Comparison of ENCODE assay signal across 9 cellular contexts in genomic region chr3:8938021-8938420, GRCh38. TPM values are rescaled to one million over a fixed set of nuclear protein-coding genes. Genes with fewer than 3 reads are reported as not detected.
DNase-seq lines count a peak whose midpoint lies in the region; ATAC-seq, FAIRE-seq and TF ChIP-seq lines count a peak whose summit lies in the region.
"Had no signal": no experiment of that assay in that cellular context is flagged by ENCODE, and none has a peak within 500 bp of the region (broad histone marks: within the 10 kb centered on the region; RNA-seq: fewer than 3 reads in every experiment).

No MANE protein-coding gene starts in this region.

- TF ChIP-seq CTCF in A549 (IDR thresholded peaks at IDR 0.05) = peak; percentile 56
- TF ChIP-seq CTCF in epithelial cell of proximal tubule (conservative IDR thresholded peaks at IDR 0.05; ENCODE audit: low read depth, low read length) = peak; percentile 46

- H3K4me3 ChIP-seq in A549 (no peak overlapping the region), epithelial cell of proximal tubule (ENCODE audit: low read depth, low read length) (no peak overlapping the region)
- H3K4me3 ChIP-seq: coronary artery had no signal

- CTCF ChIA-PET in A549 (lab: Yijun Ruan, JAX) = interaction anchor here (0.8 to 3.6 kb wide), 11 partner anchors 10 to 364 kb away, joined by 3 to 31 read pairs (median 5); partner anchors contain the start of gene OXTR

- peak overlapping the region; percentile 77 to 91 for H3K27ac ChIP-seq in A549
- H3K27ac ChIP-seq: coronary artery had no signal

- peaks cover 31% of the 10 kb centered on the region for H3K4me1 ChIP-seq in A549

- ATAC-seq in A549 (peak; percentile 75 to 79), GM18502 (IDR thresholded peaks at IDR 0.05; ENCODE audit: poor library complexity, unreplicated experiment) (peak; percentile 63)
- ATAC-seq in stimulated activated naive CD8-positive, alpha-beta T cell treated with anti-CD3 and anti-CD28 coated beads, Interleukin-15, Interleukin-2, amounts not matched to agents 100 U/mL and 50 U/mL, for 24 hours = no peak

- peak; percentile 46 for FAIRE-seq in A549 (lab: Jason Lieb, UNC)

- POLR2A ChIA-PET in A549 (lab: Yijun Ruan, JAX) = no interaction called here

- no peak for TF ChIP-seq EP300 in A549 (IDR thresholded peaks at IDR 0.05)

- peak; percentile 36 to 47; a peak in 3 of 5 replicates for TF ChIP-seq RAD21 in A549 (conservative IDR thresholded peaks at IDR 0.05 in 1 of 2, IDR thresholded peaks at IDR 0.05 in 1 of 2)

- peak overlapping the region; percentile 65 for H3K4me2 ChIP-seq in A549

- intact Hi-C loops in posterior cingulate gyrus (cut with DNase I) = no loop called here

- no peak for TF ChIP-seq POLR2A in A549 (IDR thresholded peaks at IDR 0.05; ENCODE audit: low read length)

- DNase-seq in A549 (ENCODE audit: low read depth in 1 of 2, low spot score in 1 of 2) = peak; percentile 21 to 53
- DNase-seq in NCI-H69 (lab: John Stamatoyannopoulos, UW) = peak; percentile 9
- no peak for DNase-seq in epithelial cell of proximal tubule (ENCODE audit: low read depth)
- DNase-seq in NCI-H2029 treated with DMSO at 0.1 percent for 48 hours (lab: John Stamatoyannopoulos, UW) = no peak
- no peak for DNase-seq in stimulated activated naive CD8-positive, alpha-beta T cell treated with anti-CD3 and anti-CD28 coated beads, Interleukin-15, Interleukin-2, amounts not matched to agents 100 U/mL and 50 U/mL, for 24 hours
- DNase-seq in NCI-H526 treated with DMSO at 0.1 percent for 48 hours (lab: John Stamatoyannopoulos, UW) = no peak
- no peak for DNase-seq in posterior cingulate gyrus

- H3K9me3 ChIP-seq in A549 = peaks cover 10% of the 10 kb centered on the region

- WGBS in A549 (ENCODE audit: missing lambda C conversion rate) = 47% methylated on average over 1 of the region's 1 CpG

TF ChIP-seq in A549, 52 proteins besides CTCF, POLR2A, EP300 and RAD21:
- TF ChIP-seq GATA3 (IDR thresholded peaks at IDR 0.05; ENCODE audit: borderline replicate concordance) (no peak), SMC3 (IDR thresholded peaks at IDR 0.05) (peak; percentile 45; the same call in 2 of the 3 replicates)

RNA-seq across cellular contexts. Expression of gene RAD18, which starts 25.3 kb away (rescaled TPM):
- polyA plus RNA-seq in A549 (2011; rRNA removed) = 16.3 and 23.2 TPM in 2 replicates
- polyA plus RNA-seq in A549 (2012; cell fraction: cytosol; rRNA removed) = 7.7 and 7.9 TPM in 2 replicates
- 11.2 and 16.8 TPM in 2 replicates for polyA plus RNA-seq in A549 (2012; cell fraction: nucleus; rRNA removed)
- polyA plus RNA-seq in A549 (2017; fragmentation: RNase III; extraction: RNeasy Plus Mini Kit Qiagen cat#74134 plus additional on column Dnase treatment) = 11.6 to 12.9 TPM (median 11.8 TPM) in 3 replicates
- polyA minus RNA-seq in A549 (2011; rRNA and poly(A)+ RNA removed) = 11.5 and 14.1 TPM in 2 replicates
- total RNA-seq in epithelial cell of proximal tubule = 10.0 and 16.7 TPM in 2 replicates

Comparison
In these comparisons a context has a peak if more than half of its experiments do, and no peak if none do; other contexts are left out.
1. DNase-seq: peak in A549 (2 of 2) and NCI-H69 (single experiment); none in epithelial cell of proximal tubule (single experiment), NCI-H2029 treated with DMSO at 0.1 percent for 48 hours (single experiment), stimulated activated naive CD8-positive, alpha-beta T cell treated with anti-CD3 and anti-CD28 coated beads, Interleukin-15, Interleukin-2, amounts not matched to agents 100 U/mL and 50 U/mL, for 24 hours (single experiment), NCI-H526 treated with DMSO at 0.1 percent for 48 hours (single experiment) and posterior cingulate gyrus (0 of 10).